Comparison of ENCODE assay signal across 29 cellular contexts in genomic region chr1:239888639-239889038, GRCh38.
"Had no signal": no experiment of that assay in that cellular context is flagged by ENCODE, and none has a peak within 500 bp of the region (broad histone marks: within the 10 kb centered on the region; RNA-seq: fewer than 3 reads in every experiment).

No MANE protein-coding gene starts in this region.

- H3K4me1 Mint-ChIP-seq: neural crest cell; stimulated activated effector memory CD8-positive, alpha-beta T cell treated with anti-CD3 and anti-CD28 coated beads, Interleukin-12 subunit alpha, Interleukin-12 subunit beta, amount 100 ng/mL, for 72 hours; stimulated activated naive B cell treated with anti-CD40 and anti-IgM and Interleukin-4, amounts not matched to agents 10 μg/mL and 1 μg/mL and 100 μg/mL, for 72 hours had no signal

- H3K79me2 ChIP-seq: parathyroid adenoma had no signal

- H3K27ac Mint-ChIP-seq: natural killer cell treated with Interleukin-12 subunit alpha and Interleukin-12 subunit beta and Interleukin-15 and Interleukin-18, amount 100 ng/mL, for 72 hours; nephron progenitor cell; progenitor cell of endocrine pancreas; stimulated activated effector memory CD8-positive, alpha-beta T cell treated with anti-CD3 and anti-CD28 coated beads, Interleukin-12 subunit alpha, Interleukin-12 subunit beta, amount 100 ng/mL, for 72 hours; stimulated activated naive B cell treated with anti-CD40 and anti-IgM and Interleukin-4, amounts not matched to agents 10 μg/mL and 1 μg/mL and 100 μg/mL, for 72 hours; stimulated activated naive CD8-positive, alpha-beta T cell treated with anti-CD3 and anti-CD28 coated beads, Interleukin-15, Interleukin-2, amounts not matched to agents 100 ng/mL and 50 ng/mL, for 24 hours had no signal

- H2AFZ ChIP-seq: parathyroid adenoma had no signal

- H3K36me3 ChIP-seq: neutrophil, ovary, right lobe of liver, sigmoid colon, stomach, thoracic aorta, thyroid gland, tibial nerve, upper lobe of left lung, vagina had no signal

- DNase-seq: nephron progenitor cell; nucleus accumbens; ovary; posterior cingulate gyrus; psoas muscle; right cardiac atrium; right lobe of liver; sigmoid colon; small intestine; stimulated activated CD4-positive, alpha-beta T cell treated with anti-CD3 and anti-CD28 coated beads, Interleukin-15, amount 100 ng/mL, for 24 hours; stimulated activated CD4-positive, alpha-beta T cell treated with anti-CD3 and anti-CD28 coated beads, Interleukin-2, amount 100 ng/mL, for 24 hours; stimulated activated CD4-positive, alpha-beta T cell treated with anti-CD3 and anti-CD28 coated beads, Interleukin-2, amount 100 ng/mL, for 48 hours; stimulated activated CD4-positive, alpha-beta T cell treated with anti-CD3 and anti-CD28 coated beads, Interleukin-4, amount 100 ng/mL, for 24 hours; stimulated activated naive B cell treated with anti-CD40 and anti-IgM and Interleukin-4, amounts not matched to agents 10 μg/mL and 1 μg/mL and 100 μg/mL, for 72 hours; stimulated activated naive CD4-positive, alpha-beta T cell treated with Interleukin-2 at 50 U/mL for 16 hours; stomach; thyroid gland; upper lobe of left lung had no signal

- H3K4me3 ChIP-seq: ovary, psoas muscle, right lobe of liver, sigmoid colon, stomach, thoracic aorta, thyroid gland, tibial nerve, upper lobe of left lung, vagina had no signal

- H3K9me3 ChIP-seq: neutrophil, ovary, psoas muscle, right lobe of liver, sigmoid colon, stomach, thoracic aorta, thyroid gland, tibial nerve, upper lobe of left lung, vagina had no signal

- H3K36me3 Mint-ChIP-seq: natural killer cell treated with Interleukin-12 subunit alpha and Interleukin-12 subunit beta and Interleukin-15 and Interleukin-18, amount 100 ng/mL, for 72 hours; stimulated activated effector memory CD8-positive, alpha-beta T cell treated with anti-CD3 and anti-CD28 coated beads, Interleukin-12 subunit alpha, Interleukin-12 subunit beta, amount 100 ng/mL, for 72 hours; stimulated activated naive B cell treated with anti-CD40 and anti-IgM and Interleukin-4, amounts not matched to agents 10 μg/mL and 1 μg/mL and 100 μg/mL, for 72 hours had no signal

- ATAC-seq: natural killer cell treated with Interleukin-12 subunit alpha and Interleukin-12 subunit beta and Interleukin-15 and Interleukin-18, amount 100 ng/mL, for 72 hours; psoas muscle; right cardiac atrium; right lobe of liver; stimulated activated naive B cell treated with anti-CD40 and anti-IgM and Interleukin-4, amounts not matched to agents 10 μg/mL and 1 μg/mL and 100 μg/mL, for 72 hours had no signal

- FAIRE-seq: small intestine, urothelium cell line had no signal

- H3K27ac ChIP-seq: neutrophil, parathyroid adenoma, psoas muscle, right lobe of liver, sigmoid colon, stomach, thoracic aorta, thyroid gland, tibial nerve, upper lobe of left lung, vagina had no signal

- H3K9me3 Mint-ChIP-seq: natural killer cell treated with Interleukin-12 subunit alpha and Interleukin-12 subunit beta and Interleukin-15 and Interleukin-18, amount 100 ng/mL, for 72 hours; nephron progenitor cell; neural crest cell; stimulated activated effector memory CD8-positive, alpha-beta T cell treated with anti-CD3 and anti-CD28 coated beads, Interleukin-12 subunit alpha, Interleukin-12 subunit beta, amount 100 ng/mL, for 72 hours; stimulated activated naive B cell treated with anti-CD40 and anti-IgM and Interleukin-4, amounts not matched to agents 10 μg/mL and 1 μg/mL and 100 μg/mL, for 72 hours; stimulated activated naive CD8-positive, alpha-beta T cell treated with anti-CD3 and anti-CD28 coated beads, Interleukin-15, Interleukin-2, amounts not matched to agents 100 ng/mL and 50 ng/mL, for 24 hours had no signal

- H3K27me3 Mint-ChIP-seq: progenitor cell of endocrine pancreas; stimulated activated naive B cell treated with anti-CD40 and anti-IgM and Interleukin-4, amounts not matched to agents 10 μg/mL and 1 μg/mL and 100 μg/mL, for 72 hours; stimulated activated naive CD8-positive, alpha-beta T cell treated with anti-CD3 and anti-CD28 coated beads, Interleukin-15, Interleukin-2, amounts not matched to agents 100 ng/mL and 50 ng/mL, for 24 hours had no signal

- H3K27me3 ChIP-seq: neutrophil, ovary, right lobe of liver, sigmoid colon, stomach, thyroid gland, tibial nerve, upper lobe of left lung, vagina had no signal

- H3K4me3 Mint-ChIP-seq: natural killer cell treated with Interleukin-12 subunit alpha and Interleukin-12 subunit beta and Interleukin-15 and Interleukin-18, amount 100 ng/mL, for 72 hours; nephron progenitor cell; neural crest cell; stimulated activated effector memory CD8-positive, alpha-beta T cell treated with anti-CD3 and anti-CD28 coated beads, Interleukin-12 subunit alpha, Interleukin-12 subunit beta, amount 100 ng/mL, for 72 hours; stimulated activated naive B cell treated with anti-CD40 and anti-IgM and Interleukin-4, amounts not matched to agents 10 μg/mL and 1 μg/mL and 100 μg/mL, for 72 hours; stimulated activated naive CD8-positive, alpha-beta T cell treated with anti-CD3 and anti-CD28 coated beads, Interleukin-15, Interleukin-2, amounts not matched to agents 100 ng/mL and 50 ng/mL, for 24 hours had no signal

- H3K4me1 ChIP-seq: parathyroid adenoma, psoas muscle, right lobe of liver, thyroid gland had no signal
